In the genomic region with DNA sequence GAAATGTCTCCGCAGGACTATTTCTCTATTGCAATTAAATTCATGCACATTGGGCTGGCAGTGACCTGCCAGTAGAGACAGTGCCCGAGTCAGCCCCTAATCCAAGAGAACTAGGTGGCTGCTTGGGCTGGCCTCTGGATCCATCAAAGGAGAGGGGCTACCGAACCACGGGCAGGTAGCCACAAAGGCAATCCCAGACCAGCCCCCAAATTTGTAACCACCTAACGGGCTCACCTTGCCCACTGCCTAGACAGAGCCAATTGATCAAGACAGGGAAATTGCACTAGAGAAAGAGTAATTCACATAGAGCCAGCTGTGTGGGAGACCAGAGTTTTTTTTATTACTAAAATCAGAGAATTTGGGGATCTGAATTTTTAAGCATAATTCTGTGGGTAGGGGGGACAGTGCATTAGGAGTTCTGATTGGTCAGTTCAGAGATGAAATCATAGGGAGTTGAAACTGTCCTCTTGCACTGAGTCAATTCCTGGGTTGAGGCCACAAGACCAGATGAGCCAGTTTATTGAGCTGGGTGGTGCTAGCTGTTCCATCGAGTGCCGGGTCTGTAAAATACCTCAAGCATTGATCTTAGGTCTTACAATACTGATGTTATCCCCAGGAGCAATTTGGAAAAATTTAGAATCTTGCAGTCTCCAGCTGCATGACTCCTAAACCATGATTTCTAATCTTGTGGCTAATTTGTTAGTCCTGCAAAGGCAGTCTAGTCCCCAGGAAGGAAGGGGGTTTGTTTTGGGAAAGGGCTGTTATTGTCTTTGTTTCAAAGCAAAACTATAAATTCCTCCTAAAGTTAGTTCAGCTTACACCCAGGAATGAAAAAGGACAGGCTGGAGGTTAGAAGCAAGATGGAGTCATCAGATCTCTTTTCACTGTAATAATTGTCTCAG, we compare ENCODE assay signal across 1 cellular context.
TF ChIP-seq lines count a peak whose summit lies in the region.

No MANE protein-coding gene starts in this region.

TF ChIP-seq in HepG2, 621 proteins besides CTCF, POLR2A, EP300 and RAD21 (continued from another document and continues in another):
- TF ChIP-seq ARID4A (CRISPR knock-in tag; IDR thresholded peaks at IDR 0.05; ENCODE audit: borderline replicate concordance) (0 out of 2 replicates have a peak, but pooled peaks have one; percentile 6), RNF219 (CRISPR knock-in tag; IDR thresholded peaks at IDR 0.05) (peak; percentile 69; the same call in 1 of the 2 replicates), ZNF101 (CRISPR knock-in tag; IDR thresholded peaks at IDR 0.05; ENCODE audit: borderline replicate concordance, low read depth) (no peak), ZNF337 (CRISPR knock-in tag; IDR thresholded peaks at IDR 0.05; ENCODE audit: borderline replicate concordance, low read depth) (peak; percentile 20; the same call in 1 of the 2 replicates), ZNF335 (CRISPR knock-in tag; IDR thresholded peaks at IDR 0.05) (peak; percentile 52; the same call in 1 of the 2 replicates), PPARG (CRISPR knock-in tag; conservative IDR thresholded peaks at IDR 0.05) (no peak), SNAPC4 (CRISPR knock-in tag; IDR thresholded peaks at IDR 0.05) (no peak), TRIM22 (IDR thresholded peaks at IDR 0.05) (no peak), ZNF256 (CRISPR knock-in tag; conservative IDR thresholded peaks at IDR 0.05) (no peak), HDAC2 (CRISPR knock-in tag; IDR thresholded peaks at IDR 0.05) (no peak), ZFX (CRISPR knock-in tag; IDR thresholded peaks at IDR 0.05; ENCODE audit: low read depth) (no peak), RCOR2 (CRISPR knock-in tag; IDR thresholded peaks at IDR 0.05) (no peak), MTF2 (CRISPR knock-in tag; IDR thresholded peaks at IDR 0.05; ENCODE audit: borderline replicate concordance) (0 out of 2 replicates have a peak, but pooled peaks have one; percentile 36), YY1 (IDR thresholded peaks at IDR 0.05; ENCODE audit: insufficient read depth, insufficient replicate concordance, low read depth, low read length) (peak; percentile 5), BRCA1 (CRISPR knock-in tag; IDR thresholded peaks at IDR 0.05) (peak; percentile 55; the same call in 1 of the 2 replicates), ZC3H4 (CRISPR knock-in tag; IDR thresholded peaks at IDR 0.05; ENCODE audit: borderline replicate concordance) (no peak; the same call in 1 of the 2 replicates), DMTF1 (CRISPR knock-in tag; IDR thresholded peaks at IDR 0.05) (no peak; the same call in 1 of the 2 replicates), ZBTB34 (CRISPR knock-in tag; IDR thresholded peaks at IDR 0.05) (no peak), ARNTL (CRISPR knock-in tag; IDR thresholded peaks at IDR 0.05) (peak; percentile 49; the same call in 1 of the 2 replicates)
- TF ChIP-seq, protein P1, sequence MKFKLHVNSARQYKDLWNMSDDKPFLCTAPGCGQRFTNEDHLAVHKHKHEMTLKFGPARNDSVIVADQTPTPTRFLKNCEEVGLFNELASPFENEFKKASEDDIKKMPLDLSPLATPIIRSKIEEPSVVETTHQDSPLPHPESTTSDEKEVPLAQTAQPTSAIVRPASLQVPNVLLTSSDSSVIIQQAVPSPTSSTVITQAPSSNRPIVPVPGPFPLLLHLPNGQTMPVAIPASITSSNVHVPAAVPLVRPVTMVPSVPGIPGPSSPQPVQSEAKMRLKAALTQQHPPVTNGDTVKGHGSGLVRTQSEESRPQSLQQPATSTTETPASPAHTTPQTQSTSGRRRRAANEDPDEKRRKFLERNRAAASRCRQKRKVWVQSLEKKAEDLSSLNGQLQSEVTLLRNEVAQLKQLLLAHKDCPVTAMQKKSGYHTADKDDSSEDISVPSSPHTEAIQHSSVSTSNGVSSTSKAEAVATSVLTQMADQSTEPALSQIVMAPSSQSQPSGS (CRISPR knock-in tag; IDR thresholded peaks at IDR 0.05) = 0 out of 2 replicates have a peak, but pooled peaks have one; percentile 13
- TF ChIP-seq, protein P2, sequence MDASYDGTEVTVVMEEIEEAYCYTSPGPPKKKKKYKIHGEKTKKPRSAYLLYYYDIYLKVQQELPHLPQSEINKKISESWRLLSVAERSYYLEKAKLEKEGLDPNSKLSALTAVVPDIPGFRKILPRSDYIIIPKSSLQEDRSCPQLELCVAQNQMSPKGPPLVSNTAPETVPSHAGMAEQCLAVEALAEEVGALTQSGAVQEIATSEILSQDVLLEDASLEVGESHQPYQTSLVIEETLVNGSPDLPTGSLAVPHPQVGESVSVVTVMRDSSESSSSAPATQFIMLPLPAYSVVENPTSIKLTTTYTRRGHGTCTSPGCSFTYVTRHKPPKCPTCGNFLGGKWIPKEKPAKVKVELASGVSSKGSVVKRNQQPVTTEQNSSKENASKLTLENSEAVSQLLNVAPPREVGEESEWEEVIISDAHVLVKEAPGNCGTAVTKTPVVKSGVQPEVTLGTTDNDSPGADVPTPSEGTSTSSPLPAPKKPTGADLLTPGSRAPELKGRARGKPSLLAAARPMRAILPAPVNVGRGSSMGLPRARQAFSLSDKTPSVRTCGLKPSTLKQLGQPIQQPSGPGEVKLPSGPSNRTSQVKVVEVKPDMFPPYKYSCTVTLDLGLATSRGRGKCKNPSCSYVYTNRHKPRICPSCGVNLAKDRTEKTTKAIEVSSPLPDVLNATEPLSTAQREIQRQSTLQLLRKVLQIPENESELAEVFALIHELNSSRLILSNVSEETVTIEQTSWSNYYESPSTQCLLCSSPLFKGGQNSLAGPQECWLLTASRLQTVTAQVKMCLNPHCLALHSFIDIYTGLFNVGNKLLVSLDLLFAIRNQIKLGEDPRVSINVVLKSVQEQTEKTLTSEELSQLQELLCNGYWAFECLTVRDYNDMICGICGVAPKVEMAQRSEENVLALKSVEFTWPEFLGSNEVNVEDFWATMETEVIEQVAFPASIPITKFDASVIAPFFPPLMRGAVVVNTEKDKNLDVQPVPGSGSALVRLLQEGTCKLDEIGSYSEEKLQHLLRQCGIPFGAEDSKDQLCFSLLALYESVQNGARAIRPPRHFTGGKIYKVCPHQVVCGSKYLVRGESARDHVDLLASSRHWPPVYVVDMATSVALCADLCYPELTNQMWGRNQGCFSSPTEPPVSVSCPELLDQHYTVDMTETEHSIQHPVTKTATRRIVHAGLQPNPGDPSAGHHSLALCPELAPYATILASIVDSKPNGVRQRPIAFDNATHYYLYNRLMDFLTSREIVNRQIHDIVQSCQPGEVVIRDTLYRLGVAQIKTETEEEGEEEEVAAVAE (CRISPR knock-in tag; IDR thresholded peaks at IDR 0.05; ENCODE audit: borderline replicate concordance) = no peak
